Comparison of ENCODE assay signal across 20 cellular contexts in the genomic region with DNA sequence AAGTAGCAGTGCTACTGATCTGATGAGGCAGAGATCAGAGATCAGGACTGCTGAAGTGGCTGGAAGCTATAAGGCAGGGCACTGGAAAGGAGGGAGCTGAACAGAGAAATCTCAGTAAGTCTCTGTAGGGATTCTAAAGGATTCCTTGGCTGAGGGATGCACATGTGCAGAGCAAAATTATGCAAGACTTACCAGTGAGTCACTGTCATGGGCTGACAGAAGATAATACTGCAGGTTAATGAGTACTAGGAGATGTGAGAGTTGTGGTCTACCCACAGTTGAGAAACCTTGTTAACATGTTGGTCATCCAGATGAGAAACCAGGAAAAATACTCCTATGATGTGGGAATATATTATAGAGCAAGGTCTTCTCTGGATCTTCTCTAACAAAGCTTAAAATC.
DNase-seq lines count a peak whose midpoint lies in the region; TF ChIP-seq lines count a peak whose summit lies in the region.
"Had no signal": no experiment of that assay in that cellular context is flagged by ENCODE, and none has a peak within 500 bp of the region (broad histone marks: within the 10 kb centered on the region; RNA-seq: fewer than 3 reads in every experiment).

No MANE protein-coding gene starts in this region.

- no peak overlapping the region for H3K4me3 ChIP-seq in BE2C (ENCODE audit: low read depth, low read length)
- H3K4me3 ChIP-seq: upper lobe of right lung had no signal

- H3K27me3 ChIP-seq in BE2C = no peaks in the 10 kb centered on the region
- H3K27me3 ChIP-seq: upper lobe of right lung had no signal

- TF ChIP-seq CTCF in BE2C (IDR thresholded peaks at IDR 0.05; ENCODE audit: low read depth, low read length) = no peak

- no peaks in the 10 kb centered on the region for H3K36me3 ChIP-seq in BE2C
- H3K36me3 ChIP-seq: upper lobe of right lung had no signal

- H3K4me1 ChIP-seq in BE2C = no peaks in the 10 kb centered on the region
- H3K4me1 ChIP-seq: upper lobe of right lung had no signal

- DNase-seq in HK-2 (ENCODE audit: unreplicated experiment) (peak; percentile 28), SW480 (ENCODE audit: low spot score) (peak; percentile 81), glomerular visceral epithelial cell (ENCODE audit: extremely low spot score) (peak; percentile 74), renal cortical epithelial cell (ENCODE audit: low read depth) (peak; percentile 99), BE2C (no peak), HuH-7.5 (ENCODE audit: low spot score) (no peak), GM03348 (ENCODE audit: low spot score) (no peak), NCI-H2171 treated with DMSO at 0.1 percent for 48 hours (lab: John Stamatoyannopoulos, UW) (no peak)
- DNase-seq: activated CD4-positive, alpha-beta T cell treated with anti-CD3 and anti-CD28 coated beads, Interleukin-2, amount 50 U/mL, for 1 hour; activated CD8-positive, alpha-beta memory T cell treated with anti-CD3 and anti-CD28 coated beads, Interleukin-2, amount 50 U/mL, for 4 hours; activated gamma-delta T cell; cerebellar nuclear complex; effector memory CD4-positive, alpha-beta T cell; GF-D8; H7; NCI-H2029 treated with DMSO at 0.1 percent for 48 hours; NCI-H524; posterior cingulate gyrus; T-cell; upper lobe of right lung had no signal

- H3K9me3 ChIP-seq in BE2C = no peaks in the 10 kb centered on the region
- H3K9me3 ChIP-seq: upper lobe of right lung had no signal

Comparison
In these comparisons a context has a peak if more than half of its experiments do, and no peak if none do; other contexts are left out.
1. DNase-seq: peak in HK-2 (single experiment), SW480 (single experiment), glomerular visceral epithelial cell (single experiment) and renal cortical epithelial cell (single experiment); none in BE2C (single experiment), HuH-7.5 (single experiment), GM03348 (single experiment) and NCI-H2171 treated with DMSO at 0.1 percent for 48 hours (single experiment).